Comparison of ENCODE assay signal across 1 cellular context in the genomic region with DNA sequence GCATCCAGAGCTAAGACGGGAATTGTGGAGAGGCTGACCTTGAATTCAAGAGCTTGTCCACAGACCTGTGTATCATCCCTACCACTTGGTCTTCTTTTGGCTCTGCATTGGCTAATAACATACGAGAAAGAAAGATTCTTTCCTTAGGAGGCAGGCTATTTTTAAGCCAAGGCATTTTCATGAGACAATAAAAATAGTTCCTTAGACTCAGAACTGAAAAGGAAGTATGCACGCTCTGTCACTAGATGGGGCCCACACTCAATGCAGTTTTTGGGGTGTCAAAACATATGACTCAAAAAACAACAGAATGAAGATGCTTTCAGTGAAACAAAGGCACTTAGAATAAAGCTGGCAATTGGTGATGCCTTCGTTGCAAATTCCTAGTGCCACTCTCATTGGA.
TF ChIP-seq lines count a peak whose summit lies in the region.

No MANE protein-coding gene starts in this region.

TF ChIP-seq in SK-N-SH treated with all-trans-retinoic acid at 6 μM for 48 hours, 23 proteins besides CTCF, POLR2A, EP300 and RAD21 (continued from another document):
- TF ChIP-seq, protein P1, sequence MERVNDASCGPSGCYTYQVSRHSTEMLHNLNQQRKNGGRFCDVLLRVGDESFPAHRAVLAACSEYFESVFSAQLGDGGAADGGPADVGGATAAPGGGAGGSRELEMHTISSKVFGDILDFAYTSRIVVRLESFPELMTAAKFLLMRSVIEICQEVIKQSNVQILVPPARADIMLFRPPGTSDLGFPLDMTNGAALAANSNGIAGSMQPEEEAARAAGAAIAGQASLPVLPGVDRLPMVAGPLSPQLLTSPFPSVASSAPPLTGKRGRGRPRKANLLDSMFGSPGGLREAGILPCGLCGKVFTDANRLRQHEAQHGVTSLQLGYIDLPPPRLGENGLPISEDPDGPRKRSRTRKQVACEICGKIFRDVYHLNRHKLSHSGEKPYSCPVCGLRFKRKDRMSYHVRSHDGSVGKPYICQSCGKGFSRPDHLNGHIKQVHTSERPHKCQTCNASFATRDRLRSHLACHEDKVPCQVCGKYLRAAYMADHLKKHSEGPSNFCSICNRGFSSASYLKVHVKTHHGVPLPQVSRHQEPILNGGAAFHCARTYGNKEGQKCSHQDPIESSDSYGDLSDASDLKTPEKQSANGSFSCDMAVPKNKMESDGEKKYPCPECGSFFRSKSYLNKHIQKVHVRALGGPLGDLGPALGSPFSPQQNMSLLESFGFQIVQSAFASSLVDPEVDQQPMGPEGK (CRISPR knock-in tag; IDR thresholded peaks at IDR 0.05; ENCODE audit: borderline replicate concordance): no peak
- no peak for TF ChIP-seq ZNF8 (CRISPR knock-in tag; IDR thresholded peaks at IDR 0.05)
- no peak for TF ChIP-seq ISL1 (CRISPR knock-in tag; IDR thresholded peaks at IDR 0.05)
- TF ChIP-seq GLIS3 (CRISPR knock-in tag; IDR thresholded peaks at IDR 0.05): no peak
- no peak for TF ChIP-seq TOX (CRISPR knock-in tag; IDR thresholded peaks at IDR 0.05; ENCODE audit: borderline replicate concordance)
- no peak for TF ChIP-seq TCF4 (CRISPR knock-in tag; IDR thresholded peaks at IDR 0.05; ENCODE audit: borderline replicate concordance)
- no peak for TF ChIP-seq ESRRG (CRISPR knock-in tag; IDR thresholded peaks at IDR 0.05)
